Comparison of ENCODE assay signal across 8 cellular contexts in the genomic region with DNA sequence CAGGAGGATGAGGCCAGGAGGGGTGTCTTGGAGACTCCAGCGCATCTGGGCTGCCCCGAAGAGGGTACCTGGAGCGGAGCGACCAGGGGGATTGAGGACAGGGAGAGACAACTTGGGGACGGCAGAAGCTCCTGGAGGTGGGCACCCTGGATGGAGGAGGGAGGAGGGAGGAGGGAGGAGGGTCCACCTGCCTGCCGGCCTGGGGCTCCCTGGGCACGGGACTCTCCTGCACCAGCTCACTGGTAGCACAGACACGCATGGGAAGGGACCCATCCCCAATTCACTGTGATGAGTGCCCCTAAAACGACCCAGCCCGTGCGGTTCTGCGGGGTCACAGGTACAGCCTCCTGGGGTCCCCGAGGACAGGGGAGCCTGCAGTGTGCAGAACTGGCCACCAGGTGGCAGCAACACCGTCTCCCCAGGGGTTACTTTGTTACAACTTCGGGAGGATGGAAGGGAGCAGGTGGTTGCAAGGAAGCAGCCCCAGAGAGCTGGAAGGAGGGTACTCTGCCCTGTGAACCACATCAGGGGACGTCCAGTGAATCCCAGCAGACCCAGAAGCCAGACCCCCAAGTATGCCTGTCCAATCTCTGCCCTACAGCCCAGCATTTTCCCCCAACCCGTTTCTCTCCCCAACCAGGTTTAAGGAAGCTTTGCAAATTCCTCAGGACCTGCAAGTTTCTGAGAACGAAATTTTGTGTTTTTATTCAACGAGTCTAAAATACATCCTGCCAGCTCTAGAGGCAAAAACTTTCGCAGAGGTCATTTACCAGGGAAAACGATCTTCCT.
A peak's percentile ranks its signal among the peaks of the same experiment; 100 is the strongest.
DNase-seq lines count a peak whose midpoint lies in the region; ATAC-seq and TF ChIP-seq lines count a peak whose summit lies in the region.

No MANE protein-coding gene starts in this region.

- H3K27ac Mint-ChIP-seq in T-helper 2 cell treated with Interferon-gamma antibody and Interleukin-4, amounts not matched to agents 5 μg/mL and 100 μg/mL, for 36 hours, result no peak overlapping the region

- intact Hi-C loops in right cardiac atrium (cut with DNase I) (loop anchor here (2.0 to 10.0 kb wide), 6 partner anchors 235 to 465 kb away; no protein-coding TSS in a partner anchor), gastrocnemius medialis (cut with DNase I; ENCODE audit: low total_unique reads) (loop anchor here (5.0 kb wide), 1 partner anchor 407 kb away; no protein-coding TSS in a partner anchor)

- H3K4me3 ChIP-seq in adipocyte (ENCODE audit: low read length) (no peak overlapping the region), right cardiac atrium (ENCODE audit: low read length) (no peak overlapping the region), gastrocnemius medialis (no peak overlapping the region)

- H3K36me3 Mint-ChIP-seq in T-helper 2 cell treated with Interferon-gamma antibody and Interleukin-4, amounts not matched to agents 5 μg/mL and 100 μg/mL, for 36 hours (ENCODE audit: low read depth), result no peaks in the 10 kb centered on the region

- H3K4me1 Mint-ChIP-seq in T-helper 2 cell treated with Interferon-gamma antibody and Interleukin-4, amounts not matched to agents 5 μg/mL and 100 μg/mL, for 36 hours (ENCODE audit: low read depth), result no peaks in the 10 kb centered on the region

- peak; percentile 72 to 91 (median 87) for TF ChIP-seq CTCF in gastrocnemius medialis (IDR thresholded peaks at IDR 0.05 in 4 of 5, conservative IDR thresholded peaks at IDR 0.05 in 1 of 5)

- WGBS in right cardiac atrium, result 30% methylated on average over 21 of the region's 21 CpGs

- in situ Hi-C loops in gastrocnemius medialis (cut with MboI; ENCODE audit: low sequenced_read_pairs in 4 of 4), result loop anchor here (25.0 kb wide), 4 partner anchors 227 to 452 kb away; no protein-coding TSS in a partner anchor

- H3K4me1 ChIP-seq in adipocyte (ENCODE audit: control insufficient read depth, insufficient read depth, low read length), result no peaks in the 10 kb centered on the region
- H3K4me1 ChIP-seq in right cardiac atrium (ENCODE audit: control insufficient read depth, insufficient read depth, low read length), result no peaks in the 10 kb centered on the region
- H3K4me1 ChIP-seq in gastrocnemius medialis, result no peaks in the 10 kb centered on the region

- no peaks in the 10 kb centered on the region for H3K9me3 Mint-ChIP-seq in T-helper 2 cell treated with Interferon-gamma antibody and Interleukin-4, amounts not matched to agents 5 μg/mL and 100 μg/mL, for 36 hours

- H3K36me3 ChIP-seq in adipocyte (ENCODE audit: control insufficient read depth, insufficient read depth, low read length, severe bottlenecking) (no peaks in the 10 kb centered on the region), gastrocnemius medialis (no peaks in the 10 kb centered on the region)

- peaks cover 44% of the 10 kb centered on the region for H3K27me3 ChIP-seq in adipocyte (replicated peaks; ENCODE audit: control insufficient read depth, insufficient read depth, low read length)
- no peaks in the 10 kb centered on the region for H3K27me3 ChIP-seq in right cardiac atrium (ENCODE audit: control insufficient read depth, insufficient read depth)
- peaks cover 0 to 3% (median 0%) of the 10 kb centered on the region in 3 donors for H3K27me3 ChIP-seq in gastrocnemius medialis

- no peak overlapping the region for H3K9ac ChIP-seq in adipocyte (ENCODE audit: low read length)

- ATAC-seq in right cardiac atrium (peak; percentile 45 to 66), gastrocnemius medialis (peak; percentile 69 to 81), GM18861 (IDR thresholded peaks at IDR 0.05; ENCODE audit: unreplicated experiment) (no peak)

- no peak for TF ChIP-seq POLR2A in gastrocnemius medialis (IDR thresholded peaks at IDR 0.05)

- DNase-seq in DMS114 treated with DMSO at 0.1 percent for 48 hours (lab: John Stamatoyannopoulos, UW; ENCODE audit: unreplicated experiment) (peak; percentile 32), HuH-7.5 (ENCODE audit: low spot score) (peak; percentile 86), adipocyte (ENCODE audit: low read depth) (peak; percentile 63), right cardiac atrium (peak; percentile 50 to 77 (median 76)), gastrocnemius medialis (peak in 1 of 2 donors; percentile 40), cerebellar nuclear complex (lab: John Stamatoyannopoulos, UW) (no peak)
- peak; percentile 32 for DNase-seq in T-helper 2 cell treated with Interferon-gamma antibody and Interleukin-4, amounts not matched to agents 5 μg/mL and 100 μg/mL, for 36 hours (ENCODE audit: low spot score)

- H3K9me3 ChIP-seq in adipocyte (ENCODE audit: control insufficient read depth, low read length), result no peaks in the 10 kb centered on the region
- no peaks in the 10 kb centered on the region for H3K9me3 ChIP-seq in right cardiac atrium (ENCODE audit: control insufficient read depth, low read length)
- no peaks in the 10 kb centered on the region for H3K9me3 ChIP-seq in gastrocnemius medialis

- no peak overlapping the region for H3K4me3 Mint-ChIP-seq in T-helper 2 cell treated with Interferon-gamma antibody and Interleukin-4, amounts not matched to agents 5 μg/mL and 100 μg/mL, for 36 hours

- H3K27ac ChIP-seq in right cardiac atrium (ENCODE audit: low read length) (no peak overlapping the region), gastrocnemius medialis (no peak overlapping the region)

- H3K27me3 Mint-ChIP-seq in T-helper 2 cell treated with Interferon-gamma antibody and Interleukin-4, amounts not matched to agents 5 μg/mL and 100 μg/mL, for 36 hours (ENCODE audit: low read depth), result peaks cover 3% of the 10 kb centered on the region

Comparison
In these comparisons a context has a peak if more than half of its experiments do, and no peak if none do; other contexts are left out.
1. DNase-seq: peak in DMS114 treated with DMSO at 0.1 percent for 48 hours (single experiment), HuH-7.5 (single experiment), T-helper 2 cell treated with Interferon-gamma antibody and Interleukin-4, amounts not matched to agents 5 μg/mL and 100 μg/mL, for 36 hours (single experiment), adipocyte (single experiment) and right cardiac atrium (3 of 3); none in cerebellar nuclear complex (0 of 2).